8 cellular contexts compared by ENCODE assay signal in genomic region chr9:89497181-89497963, GRCh38. TPM values are rescaled to one million over a fixed set of nuclear protein-coding genes. Genes with fewer than 3 reads are reported as not detected.
A peak's percentile ranks its signal among the peaks of the same experiment; 100 is the strongest.
DNase-seq lines count a peak whose midpoint lies in the region; ATAC-seq and TF ChIP-seq lines count a peak whose summit lies in the region.

No MANE protein-coding gene starts in this region.

- no peaks in the 10 kb centered on the region for H3K27me3 Mint-ChIP-seq in activated T-cell treated with anti-CD3 and anti-CD28 coated beads, Interleukin-2, amount 50 U/mL, for 24 hours

- peak overlapping the region; percentile 69 for H3K4me3 ChIP-seq in iPS-15b (ENCODE audit: low read depth, low read length)
- H3K4me3 ChIP-seq in spleen, result peak overlapping the region; percentile 64 to 93 (median 79)

- DNase-seq in activated T-cell treated with anti-CD3 and anti-CD28 coated beads, Interleukin-2, amount 50 U/mL, for 24 hours, result peak; percentile 55
- DNase-seq in activated T-cell treated with anti-CD3 and anti-CD28 coated beads for 4 hours, result no peak
- peak; percentile 89 for DNase-seq in spleen
- no peak for DNase-seq in NCI-H2196 treated with DMSO at 0.1 percent for 48 hours (lab: John Stamatoyannopoulos, UW; ENCODE audit: unreplicated experiment)
- no peak for DNase-seq in hepatic stellate cell (ENCODE audit: low spot score)

- H3K9ac ChIP-seq in iPS-15b (ENCODE audit: low read depth, low read length), result no peak overlapping the region

- H3K27ac ChIP-seq in angular gyrus (ENCODE audit: low read depth, low read length) (peak overlapping the region; percentile 77), spleen (peak overlapping the region; percentile 61 to 97 (median 88))

- H3K4me1 ChIP-seq in iPS-15b (ENCODE audit: control insufficient read depth, insufficient read depth, low read length) (peaks cover 23% of the 10 kb centered on the region), spleen (peaks cover 41 to 93% (median 83%) of the 10 kb centered on the region in 6 donors)

- 0 to 2% (median 2%) methylated on average over 37 to 68 of the region's 68 CpGs for WGBS in spleen, 5 donors

- peak overlapping the region; percentile 96 for H3K27ac Mint-ChIP-seq in activated T-cell treated with anti-CD3 and anti-CD28 coated beads, Interleukin-2, amount 50 U/mL, for 24 hours

- H3K4me3 Mint-ChIP-seq in activated T-cell treated with anti-CD3 and anti-CD28 coated beads, Interleukin-2, amount 50 U/mL, for 24 hours, result peak overlapping the region; percentile 95

- H3K27me3 ChIP-seq in iPS-15b (ENCODE audit: control insufficient read depth, insufficient read depth, low read length) (no peaks in the 10 kb centered on the region), spleen (replicated peaks in 1 of 7) (no peaks in the 10 kb centered on the region)

- H3K9me3 Mint-ChIP-seq in activated T-cell treated with anti-CD3 and anti-CD28 coated beads, Interleukin-2, amount 50 U/mL, for 24 hours, result no peaks in the 10 kb centered on the region

- intact Hi-C loops in spleen (cut with DNase I; ENCODE audit: low total_unique reads), result no loop called here

- H3K36me3 ChIP-seq in iPS-15b (ENCODE audit: control insufficient read depth, insufficient read depth, low read length), result no peaks in the 10 kb centered on the region
- peaks cover 0 to 8% (median 0%) of the 10 kb centered on the region in 6 donors for H3K36me3 ChIP-seq in spleen

- peak; percentile 29 for ATAC-seq in HG03521 (IDR thresholded peaks at IDR 0.05; ENCODE audit: unreplicated experiment)

- H3K4me1 Mint-ChIP-seq in activated T-cell treated with anti-CD3 and anti-CD28 coated beads, Interleukin-2, amount 50 U/mL, for 24 hours (ENCODE audit: low read depth), result peaks cover 79% of the 10 kb centered on the region

- no peak for TF ChIP-seq POLR2A in spleen (IDR thresholded peaks at IDR 0.05)

- H3K9me3 ChIP-seq in iPS-15b (ENCODE audit: control insufficient read depth, insufficient read depth, low read length) (no peaks in the 10 kb centered on the region), spleen (no peaks in the 10 kb centered on the region)

- TF ChIP-seq CTCF in spleen (IDR thresholded peaks at IDR 0.05 in 8 of 11, conservative IDR thresholded peaks at IDR 0.05 in 3 of 11), result no peak

- peaks cover 31% of the 10 kb centered on the region for H3K36me3 Mint-ChIP-seq in activated T-cell treated with anti-CD3 and anti-CD28 coated beads, Interleukin-2, amount 50 U/mL, for 24 hours (ENCODE audit: low read depth)

RNA-seq across cellular contexts. Expression of gene SEMA4D, which starts 0.5 kb away (rescaled TPM):
- total RNA-seq in spleen, result 100 to 1,000 TPM in 6 of 7 donors, 10 to 100 TPM in 1; 81.6 to 193 (median 171) TPM
- 10 to 100 TPM; 23.0 to 32.3 (median 31.5) TPM for polyA plus RNA-seq in spleen

Comparison
In these comparisons a context has a peak if more than half of its experiments do, and no peak if none do; other contexts are left out.
1. DNase-seq: peak in activated T-cell treated with anti-CD3 and anti-CD28 coated beads, Interleukin-2, amount 50 U/mL, for 24 hours (single experiment) and spleen (single experiment); none in activated T-cell treated with anti-CD3 and anti-CD28 coated beads for 4 hours (single experiment), NCI-H2196 treated with DMSO at 0.1 percent for 48 hours (single experiment) and hepatic stellate cell (single experiment).